ENCODE assay signal across 20 cellular contexts in genomic region chr1:109634771-109635750, GRCh38. TPM values are rescaled to one million over a fixed set of nuclear protein-coding genes. Genes with fewer than 3 reads are reported as not detected.
A peak's percentile ranks its signal among the peaks of the same experiment; 100 is the strongest.
DNase-seq lines count a peak whose midpoint lies in the region; ATAC-seq, FAIRE-seq and TF ChIP-seq lines count a peak whose summit lies in the region.
"Had no signal": no experiment of that assay in that cellular context is flagged by ENCODE, and none has a peak within 500 bp of the region (broad histone marks: within the 10 kb centered on the region; RNA-seq: fewer than 3 reads in every experiment).

No MANE protein-coding gene starts in this region.

- TF ChIP-seq CTCF in GM23338 (conservative IDR thresholded peaks at IDR 0.05; ENCODE audit: low read depth in 2 of 2), result no peak
- no peak for TF ChIP-seq CTCF in GM12878 (IDR thresholded peaks at IDR 0.05 in 2 of 3, conservative IDR thresholded peaks at IDR 0.05 in 1 of 3; ENCODE audit: control insufficient read depth in 2 of 3, extremely low read depth in 1 of 3, insufficient read depth in 1 of 3, low read depth in 3 of 3, low read length in 3 of 3)
- TF ChIP-seq CTCF in nephron (IDR thresholded peaks at IDR 0.05; ENCODE audit: unreplicated experiment in 3 of 3), result no peak
- TF ChIP-seq CTCF in left lung (IDR thresholded peaks at IDR 0.05), result no peak

- ATAC-seq in GM23338 (no peak), GM12878 (peak; percentile 65), GM21737 (IDR thresholded peaks at IDR 0.05; ENCODE audit: unreplicated experiment) (no peak), left lung (no peak)
- no peak for ATAC-seq in stimulated activated naive B cell treated with anti-CD40 and anti-IgM and Interleukin-4, amounts not matched to agents 10 μg/mL and 1 μg/mL and 100 μg/mL, for 72 hours (replicated peaks)

- H3K9me2 ChIP-seq in GM23338 (ENCODE audit: insufficient read depth), result no peaks in the 10 kb centered on the region

- H3K9me3 ChIP-seq in CD4-positive, alpha-beta memory T cell (ENCODE audit: control insufficient read depth in 1 of 2, low read length in 2 of 2), result no peaks in the 10 kb centered on the region
- H3K9me3 ChIP-seq in GM12878 (replicated peaks; ENCODE audit: control insufficient read depth, insufficient read depth, low read length), result no peaks in the 10 kb centered on the region
- no peaks in the 10 kb centered on the region for H3K9me3 ChIP-seq in left lung
- H3K9me3 ChIP-seq: HAP-1 had no signal

- peak in 1 of 5 donors; percentile 22 for DNase-seq in CD4-positive, alpha-beta memory T cell
- no peak for DNase-seq in GM23338 (ENCODE audit: low spot score)
- no peak for DNase-seq in GM12878 (ENCODE audit: low read depth, low spot score)
- DNase-seq in left lung, result no peak
- DNase-seq in stimulated activated naive B cell treated with anti-CD40 and anti-IgM and Interleukin-4, amounts not matched to agents 10 μg/mL and 1 μg/mL and 100 μg/mL, for 72 hours, result no peak
- DNase-seq: activated naive CD4-positive, alpha-beta T cell treated with Interleukin-2 at 50 U/mL for 16 hours; AML-193; DMS 273 treated with DMSO at 0.1 percent for 48 hours; effector memory CD4-positive, alpha-beta T cell; stimulated activated CD4-positive, alpha-beta T cell treated with anti-CD3 and anti-CD28 coated beads, Interleukin-2, amount 100 ng/mL, for 48 hours; T1000; trophoblast cell had no signal

- CTCF ChIA-PET in CD4-positive, alpha-beta memory T cell (lab: Charles Lee; ENCODE audit: partially characterized antibody), result interaction anchor here (0.7 to 20.3 kb wide), 5 partner anchors 11 to 350 kb away, joined by 3 to 394 read pairs (median 106); partner anchors contain the start of genes AHCYL1 and GPR61
- CTCF ChIA-PET in GM12878 (lab: Yijun Ruan, JAX), result interaction anchor here (0.6 to 10.7 kb wide), 13 partner anchors 19 to 350 kb away, joined by 3 to 299 read pairs (median 5); partner anchors contain the start of genes AHCYL1, GNAI3 and GSTM4

- peaks cover 0 to under 1% of the 10 kb centered on the region in 2 donors for H3K27me3 Mint-ChIP-seq in CD4-positive, alpha-beta memory T cell
- H3K27me3 Mint-ChIP-seq in GM23338 (ENCODE audit: insufficient read depth, low read depth, poor library complexity) (peaks cover 14% of the 10 kb centered on the region), nephron (ENCODE audit: low read depth) (peaks cover 4% of the 10 kb centered on the region)
- H3K27me3 Mint-ChIP-seq in stimulated activated naive B cell treated with anti-CD40 and anti-IgM and Interleukin-4, amounts not matched to agents 10 μg/mL and 1 μg/mL and 100 μg/mL, for 72 hours, result peaks cover 2 to 15% of the 10 kb centered on the region in 2 donors

- peak overlapping the region; percentile 37; the same call in 1 of the 2 replicates for H3K9ac ChIP-seq in GM12878 (ENCODE audit: control insufficient read depth, insufficient read depth, low read length)

- POLR2A ChIA-PET in CD4-positive, alpha-beta memory T cell (lab: Charles Lee; ENCODE audit: partially characterized antibody), result interaction anchor here (0.6 to 6.0 kb wide), 6 partner anchors 14 to 349 kb away, joined by 3 to 41 read pairs (median 6); partner anchors contain the start of genes AHCYL1, AMPD2, GNAI3 and GNAT2
- POLR2A ChIA-PET in GM12878 (lab: Charles Lee), result interaction anchor here (1.6 to 1.9 kb wide), 2 partner anchors 11 to 89 kb away, joined by 6 to 8 read pairs; no protein-coding TSS in a partner anchor

- H3K9me3 Mint-ChIP-seq in CD4-positive, alpha-beta memory T cell, result no peaks in the 10 kb centered on the region
- no peaks in the 10 kb centered on the region for H3K9me3 Mint-ChIP-seq in GM23338
- no peaks in the 10 kb centered on the region for H3K9me3 Mint-ChIP-seq in nephron
- no peaks in the 10 kb centered on the region for H3K9me3 Mint-ChIP-seq in stimulated activated naive B cell treated with anti-CD40 and anti-IgM and Interleukin-4, amounts not matched to agents 10 μg/mL and 1 μg/mL and 100 μg/mL, for 72 hours

- peak overlapping the region in 6 of 7 donors; percentile 3 to 87 (median 50) for H3K27ac Mint-ChIP-seq in CD4-positive, alpha-beta memory T cell
- H3K27ac Mint-ChIP-seq in GM23338 (peak overlapping the region; percentile 83), nephron (peak overlapping the region in 2 of 3 experiments; percentile 40 to 54)
- H3K27ac Mint-ChIP-seq in stimulated activated naive B cell treated with anti-CD40 and anti-IgM and Interleukin-4, amounts not matched to agents 10 μg/mL and 1 μg/mL and 100 μg/mL, for 72 hours, result no peak overlapping the region

- H3K27ac ChIP-seq in CD4-positive, alpha-beta memory T cell (ENCODE audit: low read depth, low read length), result no peak overlapping the region
- no peak overlapping the region for H3K27ac ChIP-seq in GM23338 (ENCODE audit: low read depth)
- H3K27ac ChIP-seq in GM12878 (ENCODE audit: control insufficient read depth, insufficient read depth), result peak overlapping the region; percentile 61
- no peak overlapping the region for H3K27ac ChIP-seq in left lung

- H3K79me2 ChIP-seq in GM23338 (replicated peaks; ENCODE audit: insufficient read depth), result no peaks in the 10 kb centered on the region
- no peaks in the 10 kb centered on the region for H3K79me2 ChIP-seq in GM12878 (ENCODE audit: control insufficient read depth, insufficient read depth, low read length)

- in situ Hi-C loops in GM12878 (cut with MboI), result no loop called here

- H3K4me3 Mint-ChIP-seq in CD4-positive, alpha-beta memory T cell, result peak overlapping the region in 2 of 8 donors; percentile 59 to 62
- H3K4me3 Mint-ChIP-seq in GM23338 (no peak overlapping the region), nephron (no peak overlapping the region)
- peak overlapping the region in 1 of 2 donors; percentile 3 for H3K4me3 Mint-ChIP-seq in stimulated activated naive B cell treated with anti-CD40 and anti-IgM and Interleukin-4, amounts not matched to agents 10 μg/mL and 1 μg/mL and 100 μg/mL, for 72 hours

- peaks cover 6 to 14% of the 10 kb centered on the region in 2 donors for H3K36me3 Mint-ChIP-seq in CD4-positive, alpha-beta memory T cell
- H3K36me3 Mint-ChIP-seq in GM23338 (ENCODE audit: low read depth) (peaks cover 4% of the 10 kb centered on the region; the same call in 1 of the 3 replicates), nephron (ENCODE audit: low read depth) (peaks cover 16% of the 10 kb centered on the region)
- H3K36me3 Mint-ChIP-seq in stimulated activated naive B cell treated with anti-CD40 and anti-IgM and Interleukin-4, amounts not matched to agents 10 μg/mL and 1 μg/mL and 100 μg/mL, for 72 hours, result peaks cover 14 to 20% of the 10 kb centered on the region in 2 donors

- H3K4me1 Mint-ChIP-seq in CD4-positive, alpha-beta memory T cell, result peaks cover 11 to 21% (median 14%) of the 10 kb centered on the region in 4 donors
- H3K4me1 Mint-ChIP-seq in GM23338, result peaks cover 28% of the 10 kb centered on the region
- H3K4me1 Mint-ChIP-seq in nephron, result peaks cover 52% of the 10 kb centered on the region
- H3K4me1 Mint-ChIP-seq in stimulated activated naive B cell treated with anti-CD40 and anti-IgM and Interleukin-4, amounts not matched to agents 10 μg/mL and 1 μg/mL and 100 μg/mL, for 72 hours, result peaks cover 14 to 18% of the 10 kb centered on the region in 2 donors

- H4K20me1 ChIP-seq in GM23338 (replicated peaks; ENCODE audit: insufficient read depth) (no peaks in the 10 kb centered on the region), GM12878 (ENCODE audit: control insufficient read depth, insufficient read depth) (no peaks in the 10 kb centered on the region)

- 1% methylated on average over 11 of the region's 13 CpGs for WGBS in GM12878 (ENCODE audit: insufficient coverage, insufficient replicate concordance, low lambda C conversion rate, missing lambda C conversion rate)

- no peak overlapping the region for H2AFZ ChIP-seq in GM23338
- H2AFZ ChIP-seq in GM12878 (ENCODE audit: control insufficient read depth, low read depth, low read length), result peak overlapping the region; percentile 58

- FAIRE-seq in GM12878 (lab: Jason Lieb, UNC), result no peak
- FAIRE-seq: bronchial epithelial cell, frontal cortex had no signal

- no peak overlapping the region for H3K4me3 ChIP-seq in CD4-positive, alpha-beta memory T cell (ENCODE audit: low read length in 2 of 2)
- H3K4me3 ChIP-seq in GM23338 (no peak overlapping the region), GM12878 (no peak overlapping the region), left lung (no peak overlapping the region)
- H3K4me3 ChIP-seq: HAP-1 had no signal

- no TSS peak for BruUV-seq in GM12878 (replicated peaks; lab: Mats Ljungman, UMichigan)

- peaks cover 16% of the 10 kb centered on the region for H3K4me1 ChIP-seq in CD4-positive, alpha-beta memory T cell (ENCODE audit: insufficient read depth, low read length)
- H3K4me1 ChIP-seq in GM23338 (ENCODE audit: insufficient read depth), result peaks cover 10% of the 10 kb centered on the region
- H3K4me1 ChIP-seq in GM12878 (ENCODE audit: control insufficient read depth, insufficient read depth, low read length), result peaks cover 14% of the 10 kb centered on the region
- H3K4me1 ChIP-seq in left lung, result peaks cover 7 to 8% of the 10 kb centered on the region in 2 donors
- H3K4me1 ChIP-seq: HAP-1 had no signal

- TF ChIP-seq POLR2A in GM12878 (IDR thresholded peaks at IDR 0.05; ENCODE audit: low read depth, low read length), result no peak

- TF ChIP-seq RAD21 in GM12878 (IDR thresholded peaks at IDR 0.05; ENCODE audit: insufficient read depth, low read depth, low read length), result no peak

- no peaks in the 10 kb centered on the region for H3K27me3 ChIP-seq in CD4-positive, alpha-beta memory T cell (ENCODE audit: insufficient read depth, low read length)
- H3K27me3 ChIP-seq in GM23338 (ENCODE audit: insufficient read depth) (no peaks in the 10 kb centered on the region), GM12878 (replicated peaks in 1 of 2; ENCODE audit: control insufficient read depth in 2 of 2, insufficient read depth in 2 of 2, low read length in 1 of 2) (no peaks in the 10 kb centered on the region), left lung (no peaks in the 10 kb centered on the region)

- RAD21 ChIA-PET in GM12878 (lab: Charles Lee; ENCODE audit: unreplicated experiment), result interaction anchor here (1.0 to 7.3 kb wide), 6 partner anchors 13 to 349 kb away, joined by 3 to 106 read pairs (median 4); partner anchors contain the start of genes AHCYL1 and GSTM4

- H3K4me2 ChIP-seq in GM23338 (no peak overlapping the region), GM12878 (ENCODE audit: control insufficient read depth, insufficient read depth) (peak overlapping the region; percentile 84)

- TF ChIP-seq EP300 in GM12878 (IDR thresholded peaks at IDR 0.05; ENCODE audit: borderline replicate concordance in 1 of 2, control insufficient read depth in 1 of 2, low read depth in 2 of 2, low read length in 2 of 2), result no peak

- intact Hi-C loops in CD4-positive, alpha-beta memory T cell (cut with micrococcal nuclease), result no loop called here
- intact Hi-C loops in GM12878 (cut with micrococcal nuclease; ENCODE audit: unreplicated experiment), result no loop called here
- intact Hi-C loops in left lung (cut with DNase I), result no loop called here

- H3K36me3 ChIP-seq in CD4-positive, alpha-beta memory T cell (ENCODE audit: insufficient read depth, low read length), result peaks cover 13% of the 10 kb centered on the region
- H3K36me3 ChIP-seq in GM23338 (ENCODE audit: insufficient read depth) (peaks cover 4% of the 10 kb centered on the region; the same call in 1 of the 2 replicates), GM12878 (ENCODE audit: control insufficient read depth in 2 of 2, insufficient read depth in 2 of 2, low read length in 1 of 2) (peaks cover 8 to 12% of the 10 kb centered on the region in 2 experiments; a peak in 3 of 4 replicates), left lung (peaks cover 0 to 26% of the 10 kb centered on the region in 2 donors)

- 0 out of 2 replicates have a peak, but pooled peaks cover 3% of the 10 kb centered on the region for H3F3A ChIP-seq in GM23338 (replicated peaks; ENCODE audit: low read depth)

- SMC1A ChIA-PET in GM12878 (lab: Charles Lee; ENCODE audit: uncharacterized antibody, unreplicated experiment), result interaction anchor here (0.5 to 9.1 kb wide), 6 partner anchors 17 to 351 kb away, joined by 3 to 117 read pairs (median 40); partner anchors contain the start of gene AHCYL1

RNA-seq across cellular contexts. Expression of gene AMPD2, which starts 15.4 kb away (rescaled TPM):
- 10 to 100 TPM; 87.0 to 96.1 TPM for total RNA-seq in CD4-positive, alpha-beta memory T cell
- polyA plus RNA-seq in CD4-positive, alpha-beta memory T cell, result 10 to 100 TPM; 43.8 to 56.2 TPM
- total RNA-seq in GM23338 (2014; rRNA removed; shearing (Covaris generic)), result 58.6 and 62.1 TPM in 2 replicates
- polyA plus RNA-seq in GM23338 (2016; fragmentation: Nextera tagmentation; extraction: Ambion mirVana), result 23.1 and 24.5 TPM in 2 replicates
- total RNA-seq in GM12878 (2013; cell fraction: nucleolus; rRNA removed), result 113 and 156 TPM in 2 replicates
- total RNA-seq in GM12878 (2014; rRNA removed), result 43.4 and 49.9 TPM in 2 replicates
- 19.0 and 19.5 TPM in 2 replicates for total RNA-seq in GM12878 (2014; rRNA removed; fragmentation: Illumina TruSeq; extraction: Trizol)
- 66.5 and 75.9 TPM in 2 replicates for total RNA-seq in GM12878 (2021)
- polyA plus RNA-seq in GM12878 (2011; ENCODE audit: low read depth), result 35.2 TPM
- 9.9 and 30.0 TPM in 2 replicates for polyA plus RNA-seq in GM12878 (2011; rRNA removed)
- 27.1 and 34.8 TPM in 2 replicates for polyA plus RNA-seq in GM12878 (2011; cell fraction: cytosol; rRNA removed)
- polyA plus RNA-seq in GM12878 (2011; cell fraction: nucleus; rRNA removed), result 346 and 354 TPM in 2 replicates
- 54.0 and 66.8 TPM in 2 replicates for polyA plus RNA-seq in GM12878 (2012)
- polyA plus RNA-seq in GM12878 (2014; fragmentation: Illumina TruSeq; extraction: Trizol), result 11.8 and 30.9 TPM in 2 replicates
- polyA plus RNA-seq in GM12878 (2014; fragmentation: Nextera tagmentation; extraction: Ambion mirVana), result 1 to 10 TPM; 2.0 to 3.0 TPM
- 40.9 and 44.4 TPM in 2 replicates for polyA plus RNA-seq in GM12878 (2014; rRNA removed)
- polyA plus RNA-seq in GM12878 (2016; fragmentation: Nextera tagmentation; extraction: Ambion mirVana), result 10 to 100 TPM; 31.8 to 33.1 TPM
- polyA minus RNA-seq in GM12878 (2011; rRNA and poly(A)+ RNA removed), result 29.3 and 51.2 TPM in 2 replicates
- 15.6 and 17.7 TPM in 2 replicates for polyA minus RNA-seq in GM12878 (2011; cell fraction: cytosol; rRNA and poly(A)+ RNA removed)
- 61.1 and 93.7 TPM in 2 replicates for polyA minus RNA-seq in GM12878 (2011; cell fraction: nucleus; rRNA and poly(A)+ RNA removed)
- 10 to 100 TPM; 49.5 to 86.9 TPM for total RNA-seq in left lung

RNA-seq across cellular contexts. Expression of gene GNAT2, which starts 15.6 kb away (rescaled TPM):
- total RNA-seq in CD4-positive, alpha-beta memory T cell, result not detected
- polyA plus RNA-seq in CD4-positive, alpha-beta memory T cell, result not detected
- 0.21 TPM in 1 of 2 replicates, not detected in the other for total RNA-seq in GM23338 (2014; rRNA removed; shearing (Covaris generic))
- not detected in 2 replicates for polyA plus RNA-seq in GM23338 (2016; fragmentation: Nextera tagmentation; extraction: Ambion mirVana)
- total RNA-seq in GM12878 (2013; cell fraction: nucleolus; rRNA removed), result not detected in 2 replicates
- total RNA-seq in GM12878 (2014; rRNA removed), result 0.23 and 0.38 TPM in 2 replicates
- 0.31 and 0.69 TPM in 2 replicates for total RNA-seq in GM12878 (2014; rRNA removed; fragmentation: Illumina TruSeq; extraction: Trizol)
- 0.85 and 0.92 TPM in 2 replicates for total RNA-seq in GM12878 (2021)
- 0.28 TPM for polyA plus RNA-seq in GM12878 (2011; ENCODE audit: low read depth)
- 0.30 and 0.54 TPM in 2 replicates for polyA plus RNA-seq in GM12878 (2011; rRNA removed)
- 0.23 and 0.27 TPM in 2 replicates for polyA plus RNA-seq in GM12878 (2011; cell fraction: cytosol; rRNA removed)
- polyA plus RNA-seq in GM12878 (2011; cell fraction: nucleus; rRNA removed), result 0.13 and 0.15 TPM in 2 replicates
- 0.31 and 0.49 TPM in 2 replicates for polyA plus RNA-seq in GM12878 (2012)
- 0.26 and 0.59 TPM in 2 replicates for polyA plus RNA-seq in GM12878 (2014; fragmentation: Illumina TruSeq; extraction: Trizol)
- polyA plus RNA-seq in GM12878 (2014; fragmentation: Nextera tagmentation; extraction: Ambion mirVana), result under 1 TPM; 0.08 to 0.77 TPM
- 0.28 and 0.36 TPM in 2 replicates for polyA plus RNA-seq in GM12878 (2014; rRNA removed)
- 1 to 10 TPM in 1 of 2 experiments, under 1 TPM in 1; 0.46 to 1.3 TPM for polyA plus RNA-seq in GM12878 (2016; fragmentation: Nextera tagmentation; extraction: Ambion mirVana)
- 1.1 and 1.8 TPM in 2 replicates for polyA minus RNA-seq in GM12878 (2011; rRNA and poly(A)+ RNA removed)
- not detected in 2 replicates for polyA minus RNA-seq in GM12878 (2011; cell fraction: cytosol; rRNA and poly(A)+ RNA removed)
- not detected in 2 replicates for polyA minus RNA-seq in GM12878 (2011; cell fraction: nucleus; rRNA and poly(A)+ RNA removed)
- total RNA-seq in left lung, result not detected
- total RNA-seq: frontal cortex, Right ventricle myocardium inferior, sciatic nerve had no signal

RNA-seq across cellular contexts. Expression of gene GSTM4, which starts 20.8 kb away (rescaled TPM):
- 10 to 100 TPM; 12.6 to 14.2 TPM for total RNA-seq in CD4-positive, alpha-beta memory T cell
- 10 to 100 TPM in 1 of 2 donors, 1 to 10 TPM in 1; 1.7 to 10.4 TPM for polyA plus RNA-seq in CD4-positive, alpha-beta memory T cell
- 8.6 and 12.8 TPM in 2 replicates for total RNA-seq in GM23338 (2014; rRNA removed; shearing (Covaris generic))
- polyA plus RNA-seq in GM23338 (2016; fragmentation: Nextera tagmentation; extraction: Ambion mirVana) (12.9 and 17.3 TPM in 2 replicates), GM12878 (2011; rRNA removed) (23.0 and 37.2 TPM in 2 replicates), GM12878 (2014; fragmentation: Illumina TruSeq; extraction: Trizol) (25.8 and 31.7 TPM in 2 replicates), GM12878 (2014; fragmentation: Nextera tagmentation; extraction: Ambion mirVana) (10 to 100 TPM; 16.9 to 17.0 TPM), GM12878 (2014; rRNA removed) (25.3 and 26.8 TPM in 2 replicates), GM12878 (2016; fragmentation: Nextera tagmentation; extraction: Ambion mirVana) (10 to 100 TPM; 25.6 to 27.7 TPM)
- 48.3 and 51.3 TPM in 2 replicates for total RNA-seq in GM12878 (2013; cell fraction: nucleolus; rRNA removed)
- total RNA-seq in GM12878 (2014; rRNA removed) (14.3 and 15.1 TPM in 2 replicates), GM12878 (2014; rRNA removed; fragmentation: Illumina TruSeq; extraction: Trizol) (13.6 and 14.5 TPM in 2 replicates), GM12878 (2021) (20.4 and 21.4 TPM in 2 replicates), left lung (10 to 100 TPM; 20.2 to 22.2 TPM)
- 16.5 TPM for polyA plus RNA-seq in GM12878 (2011; ENCODE audit: low read depth)
- polyA plus RNA-seq in GM12878 (2011; cell fraction: cytosol; rRNA removed), result 34.1 and 36.8 TPM in 2 replicates
- 35.2 and 44.5 TPM in 2 replicates for polyA plus RNA-seq in GM12878 (2011; cell fraction: nucleus; rRNA removed)
- 17.4 and 19.3 TPM in 2 replicates for polyA plus RNA-seq in GM12878 (2012)
- 18.4 and 20.5 TPM in 2 replicates for polyA minus RNA-seq in GM12878 (2011; rRNA and poly(A)+ RNA removed)
- polyA minus RNA-seq in GM12878 (2011; cell fraction: cytosol; rRNA and poly(A)+ RNA removed), result 8.7 and 11.6 TPM in 2 replicates
- 20.7 and 26.0 TPM in 2 replicates for polyA minus RNA-seq in GM12878 (2011; cell fraction: nucleus; rRNA and poly(A)+ RNA removed)

RNA-seq across cellular contexts. Expression of gene GSTM2, which starts 32.8 kb away (rescaled TPM):
- 10 to 100 TPM; 30.9 to 31.4 TPM for total RNA-seq in CD4-positive, alpha-beta memory T cell
- polyA plus RNA-seq in CD4-positive, alpha-beta memory T cell, result 10 to 100 TPM; 11.8 to 14.0 TPM
- total RNA-seq in GM23338 (2014; rRNA removed; shearing (Covaris generic)), result 8.9 and 20.3 TPM in 2 replicates
- polyA plus RNA-seq in GM23338 (2016; fragmentation: Nextera tagmentation; extraction: Ambion mirVana), result 12.1 and 16.0 TPM in 2 replicates
- 67.1 and 70.5 TPM in 2 replicates for total RNA-seq in GM12878 (2013; cell fraction: nucleolus; rRNA removed)
- total RNA-seq in GM12878 (2014; rRNA removed), result 10.5 and 11.4 TPM in 2 replicates
- total RNA-seq in GM12878 (2014; rRNA removed; fragmentation: Illumina TruSeq; extraction: Trizol), result 9.9 and 13.5 TPM in 2 replicates
- 21.6 and 23.3 TPM in 2 replicates for total RNA-seq in GM12878 (2021)
- 68.5 TPM for polyA plus RNA-seq in GM12878 (2011; ENCODE audit: low read depth)
- 4.8 and 8.3 TPM in 2 replicates for polyA plus RNA-seq in GM12878 (2011; rRNA removed)
- polyA plus RNA-seq in GM12878 (2011; cell fraction: cytosol; rRNA removed), result 6.3 and 7.1 TPM in 2 replicates
- polyA plus RNA-seq in GM12878 (2011; cell fraction: nucleus; rRNA removed), result 46.8 and 76.5 TPM in 2 replicates
- 62.3 and 69.9 TPM in 2 replicates for polyA plus RNA-seq in GM12878 (2012)
- 31.8 and 32.0 TPM in 2 replicates for polyA plus RNA-seq in GM12878 (2014; fragmentation: Illumina TruSeq; extraction: Trizol)
- polyA plus RNA-seq in GM12878 (2014; fragmentation: Nextera tagmentation; extraction: Ambion mirVana), result 10 to 100 TPM; 29.6 to 30.4 TPM
- 28.1 and 32.3 TPM in 2 replicates for polyA plus RNA-seq in GM12878 (2014; rRNA removed)
- polyA plus RNA-seq in GM12878 (2016; fragmentation: Nextera tagmentation; extraction: Ambion mirVana), result 10 to 100 TPM; 12.7 to 17.1 TPM
- 3.0 and 4.2 TPM in 2 replicates for polyA minus RNA-seq in GM12878 (2011; rRNA and poly(A)+ RNA removed)
- polyA minus RNA-seq in GM12878 (2011; cell fraction: cytosol; rRNA and poly(A)+ RNA removed), result 1.1 TPM in 1 of 2 replicates, not detected in the other
- 5.8 and 6.2 TPM in 2 replicates for polyA minus RNA-seq in GM12878 (2011; cell fraction: nucleus; rRNA and poly(A)+ RNA removed)
- total RNA-seq in left lung, result 10 to 100 TPM; 25.4 to 28.3 TPM

RNA-seq across cellular contexts. Expression of gene GSTM1, which starts 52.6 kb away (rescaled TPM):
- total RNA-seq in CD4-positive, alpha-beta memory T cell, result not detected
- under 1 TPM in 1 of 2 donors, not detected in 1; 0.49 TPM for polyA plus RNA-seq in CD4-positive, alpha-beta memory T cell
- total RNA-seq in GM23338 (2014; rRNA removed; shearing (Covaris generic)), result not detected in 2 replicates
- polyA plus RNA-seq in GM23338 (2016; fragmentation: Nextera tagmentation; extraction: Ambion mirVana) (not detected in 2 replicates), GM12878 (2011; rRNA removed) (21.0 and 38.6 TPM in 2 replicates), GM12878 (2014; fragmentation: Illumina TruSeq; extraction: Trizol) (40.9 and 60.1 TPM in 2 replicates), GM12878 (2014; fragmentation: Nextera tagmentation; extraction: Ambion mirVana) (10 to 100 TPM; 66.7 to 75.6 TPM), GM12878 (2014; rRNA removed) (36.6 and 39.1 TPM in 2 replicates), GM12878 (2016; fragmentation: Nextera tagmentation; extraction: Ambion mirVana) (10 to 100 TPM; 54.1 to 56.6 TPM)
- 18.1 and 24.5 TPM in 2 replicates for total RNA-seq in GM12878 (2013; cell fraction: nucleolus; rRNA removed)
- total RNA-seq in GM12878 (2014; rRNA removed) (16.0 and 16.6 TPM in 2 replicates), GM12878 (2014; rRNA removed; fragmentation: Illumina TruSeq; extraction: Trizol) (21.3 and 21.4 TPM in 2 replicates), GM12878 (2021) (32.4 and 33.5 TPM in 2 replicates), left lung (10 to 100 TPM in 1 of 2 donors, not detected in 1; 24.9 TPM)
- 45.6 TPM for polyA plus RNA-seq in GM12878 (2011; ENCODE audit: low read depth)
- polyA plus RNA-seq in GM12878 (2011; cell fraction: cytosol; rRNA removed), result 55.3 and 58.1 TPM in 2 replicates
- 23.7 and 32.3 TPM in 2 replicates for polyA plus RNA-seq in GM12878 (2011; cell fraction: nucleus; rRNA removed)
- polyA plus RNA-seq in GM12878 (2012), result 45.2 and 55.4 TPM in 2 replicates
- 27.6 and 38.4 TPM in 2 replicates for polyA minus RNA-seq in GM12878 (2011; rRNA and poly(A)+ RNA removed)
- 7.6 and 8.4 TPM in 2 replicates for polyA minus RNA-seq in GM12878 (2011; cell fraction: cytosol; rRNA and poly(A)+ RNA removed)
- polyA minus RNA-seq in GM12878 (2011; cell fraction: nucleus; rRNA and poly(A)+ RNA removed), result 8.7 and 12.6 TPM in 2 replicates
- total RNA-seq: lung microvascular endothelial cell, Right ventricle myocardium inferior had no signal
